Comparison of ENCODE assay signal across 14 cellular contexts in genomic region chr4:118757761-118758213, GRCh38.
DNase-seq lines count a peak whose midpoint lies in the region; ATAC-seq and TF ChIP-seq lines count a peak whose summit lies in the region.
"Had no signal": no experiment of that assay in that cellular context is flagged by ENCODE, and none has a peak within 500 bp of the region (broad histone marks: within the 10 kb centered on the region; RNA-seq: fewer than 3 reads in every experiment).

No MANE protein-coding gene starts in this region.

- no peak overlapping the region for H2BK5ac ChIP-seq in trophoblast cell (ENCODE audit: low read depth, low read length, poor library complexity)

- H3K79me2 ChIP-seq in trophoblast cell (ENCODE audit: control insufficient read depth, insufficient read depth, low read length, poor library complexity), result no peaks in the 10 kb centered on the region

- TF ChIP-seq CTCF in BJ (IDR thresholded peaks at IDR 0.05; ENCODE audit: insufficient read depth, low read depth, low read length) (no peak), VCaP (conservative IDR thresholded peaks at IDR 0.05) (no peak), fibroblast of villous mesenchyme (IDR thresholded peaks at IDR 0.05; ENCODE audit: insufficient read depth, low read depth, low read length) (no peak), osteocyte (IDR thresholded peaks at IDR 0.05) (no peak)
- TF ChIP-seq CTCF in activated CD8-positive, alpha-beta T cell treated with anti-CD3 and anti-CD28 coated beads for 36 hours (IDR thresholded peaks at IDR 0.05), result no peak

- H3K27ac Mint-ChIP-seq in osteocyte (ENCODE audit: unreplicated experiment), result peak overlapping the region; percentile 28
- H3K27ac Mint-ChIP-seq in activated CD8-positive, alpha-beta T cell treated with anti-CD3 and anti-CD28 coated beads for 36 hours, result no peak overlapping the region

- no peak overlapping the region for H3K9ac ChIP-seq in trophoblast cell (ENCODE audit: low read length)

- H3K14ac ChIP-seq in trophoblast cell (ENCODE audit: low read length), result no peak overlapping the region

- H3K23ac ChIP-seq in trophoblast cell (ENCODE audit: low read length), result no peak overlapping the region

- no peak overlapping the region for H4K8ac ChIP-seq in trophoblast cell (ENCODE audit: low read depth, low read length)

- H3K9me3 Mint-ChIP-seq in osteocyte (ENCODE audit: unreplicated experiment), result no peaks in the 10 kb centered on the region
- no peaks in the 10 kb centered on the region for H3K9me3 Mint-ChIP-seq in activated CD8-positive, alpha-beta T cell treated with anti-CD3 and anti-CD28 coated beads for 36 hours

- peaks cover 70% of the 10 kb centered on the region for H3K4me1 Mint-ChIP-seq in osteocyte (ENCODE audit: unreplicated experiment)
- no peaks in the 10 kb centered on the region for H3K4me1 Mint-ChIP-seq in activated CD8-positive, alpha-beta T cell treated with anti-CD3 and anti-CD28 coated beads for 36 hours (ENCODE audit: low read depth)

- H2AK5ac ChIP-seq in trophoblast cell (ENCODE audit: low read length), result no peak overlapping the region

- peaks cover 5% of the 10 kb centered on the region for H3K79me1 ChIP-seq in trophoblast cell (ENCODE audit: low read length)

- DNase-seq in BJ (ENCODE audit: low read depth), result peak; percentile 43
- peak; percentile 93 for DNase-seq in fibroblast of villous mesenchyme (ENCODE audit: low read depth)
- DNase-seq in osteocyte (ENCODE audit: extremely low spot score, unreplicated experiment), result no peak
- DNase-seq in activated CD8-positive, alpha-beta T cell treated with anti-CD3 and anti-CD28 coated beads for 36 hours, result no peak
- DNase-seq in trophoblast cell, result no peak
- DNase-seq in effector CD4-positive, alpha-beta T cell, result no peak
- DNase-seq in NCI-H524 treated with DMSO at 0.1 percent for 48 hours (lab: John Stamatoyannopoulos, UW), result no peak
- DNase-seq: activated T-cell treated with anti-CD3 and anti-CD28 coated beads for 4 hours, amniotic stem cell, islet precursor cell, KG1, NCI-H226, occipital lobe had no signal

- peaks cover 56% of the 10 kb centered on the region for H3K36me3 Mint-ChIP-seq in osteocyte (ENCODE audit: unreplicated experiment)
- H3K36me3 Mint-ChIP-seq in activated CD8-positive, alpha-beta T cell treated with anti-CD3 and anti-CD28 coated beads for 36 hours (ENCODE audit: low read depth), result peaks cover 10% of the 10 kb centered on the region

- no peak overlapping the region for H2AFZ ChIP-seq in trophoblast cell (ENCODE audit: insufficient read depth, low read length, poor library complexity)

- no peak overlapping the region for H4K12ac ChIP-seq in trophoblast cell (ENCODE audit: low read depth, low read length)

- CTCF ChIA-PET in BJ (lab: Yijun Ruan, JAX), result interaction anchor here (1.5 kb wide), 1 partner anchor 18 kb away, joined by 3 read pairs; no protein-coding TSS in a partner anchor
- CTCF ChIA-PET in activated CD8-positive, alpha-beta T cell treated with anti-CD3 and anti-CD28 coated beads for 36 hours (lab: Charles Lee), result interaction anchor here (1.0 to 1.5 kb wide), 2 partner anchors 12 to 14 kb away, joined by 3 read pairs; no protein-coding TSS in a partner anchor

- H4K91ac ChIP-seq in trophoblast cell (ENCODE audit: low read depth, low read length), result no peak overlapping the region

- no peak overlapping the region for H3K4ac ChIP-seq in trophoblast cell (ENCODE audit: low read depth, low read length)

- H2BK120ac ChIP-seq in trophoblast cell (ENCODE audit: insufficient read depth, low read length, poor library complexity), result no peak overlapping the region

- H3K36me3 ChIP-seq in BJ (ENCODE audit: control insufficient read depth, insufficient read depth, low read length) (peaks cover 3% of the 10 kb centered on the region), trophoblast cell (ENCODE audit: control insufficient read depth in 1 of 2, insufficient read depth in 2 of 2, low read length in 2 of 2) (peaks cover 2 to 8% of the 10 kb centered on the region in 2 experiments)

- no peak overlapping the region for H3K4me3 Mint-ChIP-seq in osteocyte (ENCODE audit: unreplicated experiment)
- no peak overlapping the region for H3K4me3 Mint-ChIP-seq in activated CD8-positive, alpha-beta T cell treated with anti-CD3 and anti-CD28 coated beads for 36 hours

- no peak overlapping the region for H3K4me2 ChIP-seq in trophoblast cell (ENCODE audit: low read length)

- H3K27me3 Mint-ChIP-seq in osteocyte (ENCODE audit: unreplicated experiment), result no peaks in the 10 kb centered on the region
- no peaks in the 10 kb centered on the region for H3K27me3 Mint-ChIP-seq in activated CD8-positive, alpha-beta T cell treated with anti-CD3 and anti-CD28 coated beads for 36 hours

- H3K27ac ChIP-seq in VCaP (peak overlapping the region; percentile 82; the same call in 1 of the 2 replicates), trophoblast cell (ENCODE audit: low read depth, low read length) (no peak overlapping the region)

- no peak overlapping the region for H3K4me3 ChIP-seq in BJ (ENCODE audit: low read depth, low read length)
- no peak overlapping the region for H3K4me3 ChIP-seq in fibroblast of villous mesenchyme (ENCODE audit: low read depth, low read length)
- no peak overlapping the region for H3K4me3 ChIP-seq in trophoblast cell (ENCODE audit: low read depth, low read length)

- H2BK12ac ChIP-seq in trophoblast cell (ENCODE audit: low read length), result no peak overlapping the region

- POLR2A ChIA-PET in BJ (lab: Charles Lee), result no interaction called here
- POLR2A ChIA-PET in activated CD8-positive, alpha-beta T cell treated with anti-CD3 and anti-CD28 coated beads for 36 hours (lab: Charles Lee), result no interaction called here

- no peaks in the 10 kb centered on the region for H3K27me3 ChIP-seq in BJ (ENCODE audit: control insufficient read depth, insufficient read depth, low read length)
- H3K27me3 ChIP-seq in trophoblast cell (ENCODE audit: insufficient read depth, low read length), result no peaks in the 10 kb centered on the region

- H3K4me1 ChIP-seq in trophoblast cell (ENCODE audit: control insufficient read depth in 1 of 2, insufficient read depth in 2 of 2, low read length in 2 of 2), result peaks cover 2 to 5% of the 10 kb centered on the region in 2 experiments

- intact Hi-C loops in activated CD8-positive, alpha-beta T cell treated with anti-CD3 and anti-CD28 coated beads for 36 hours (cut with micrococcal nuclease), result no loop called here

- no CpG with 5 or more reads among the region's 2 CpGs for WGBS in trophoblast cell (ENCODE audit: extremely low coverage, insufficient coverage, insufficient read length)

- H3K9me3 ChIP-seq in trophoblast cell (ENCODE audit: insufficient read depth, low read depth, low read length), result no peaks in the 10 kb centered on the region

- H3K18ac ChIP-seq in trophoblast cell (ENCODE audit: low read length), result no peak overlapping the region

- no peak for ATAC-seq in activated CD8-positive, alpha-beta T cell treated with anti-CD3 and anti-CD28 coated beads for 36 hours

Comparison
In these comparisons a context has a peak if more than half of its experiments do, and no peak if none do; other contexts are left out.
1. DNase-seq: peak in BJ (single experiment) and fibroblast of villous mesenchyme (single experiment); none in osteocyte (single experiment), activated CD8-positive, alpha-beta T cell treated with anti-CD3 and anti-CD28 coated beads for 36 hours (single experiment), trophoblast cell (0 of 2), effector CD4-positive, alpha-beta T cell (single experiment) and NCI-H524 treated with DMSO at 0.1 percent for 48 hours (single experiment).